ENCODE assay signal across 24 cellular contexts in the genomic region with DNA sequence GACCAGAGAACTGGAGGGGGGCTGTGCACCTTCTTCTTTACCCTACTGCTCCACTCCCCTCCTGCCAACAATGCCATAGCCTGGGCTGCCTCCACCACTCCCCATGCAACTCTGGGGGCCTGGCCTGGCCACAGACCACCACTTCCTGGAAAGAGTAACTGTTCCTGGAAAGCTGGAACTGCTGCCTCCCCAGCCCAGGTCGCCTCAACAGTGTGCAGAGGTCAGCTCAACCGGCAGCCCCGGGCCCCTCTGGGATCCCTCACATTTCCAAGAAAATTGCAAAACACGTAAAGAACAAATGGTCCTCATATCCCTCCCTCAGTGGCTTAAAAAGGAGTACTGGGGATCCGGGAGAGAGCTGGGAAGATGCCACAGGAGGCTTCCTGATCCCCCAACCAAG. TPM values are rescaled to one million over a fixed set of nuclear protein-coding genes. Genes with fewer than 3 reads are reported as not detected.
DNase-seq lines count a peak whose midpoint lies in the region; ATAC-seq, FAIRE-seq and TF ChIP-seq lines count a peak whose summit lies in the region.
"Had no signal": no experiment of that assay in that cellular context is flagged by ENCODE, and none has a peak within 500 bp of the region (broad histone marks: within the 10 kb centered on the region; RNA-seq: fewer than 3 reads in every experiment).

No MANE protein-coding gene starts in this region.

- DNase-seq in HepG2 (ENCODE audit: low spot score) (no peak), right lobe of liver (no peak), DND-41 (peak; percentile 39), UCSD-AML1 (lab: John Stamatoyannopoulos, UW; ENCODE audit: unreplicated experiment) (peak; percentile 59), aorta (no peak), GM19240 (ENCODE audit: insufficient read length, low spot score) (no peak), H9 (no peak)
- no peak for DNase-seq in activated naive CD4-positive, alpha-beta T cell treated with anti-CD3 and anti-CD28 coated beads, Interleukin-2, amount 50 U/mL, for 72 hours (ENCODE audit: low spot score in 2 of 2)
- DNase-seq: ACHN; BE2C; Calu3; CD4-positive, alpha-beta memory T cell; DMS79 treated with DMSO at 0.1 percent for 48 hours; EL; GOT3; H7; IMR-90; Karpas-422 had no signal

- no peak overlapping the region for H2AK5ac ChIP-seq in H9 (ENCODE audit: insufficient read length, low read length)

- H3K27me3 Mint-ChIP-seq in H9 (ENCODE audit: low read depth), result peaks cover 19% of the 10 kb centered on the region

- POLR2A ChIA-PET in HepG2 (lab: Yijun Ruan, JAX), result no interaction called here

- no peak overlapping the region for H2BK15ac ChIP-seq in H9 (ENCODE audit: low read depth, low read length)

- H2AFZ ChIP-seq in HepG2 (ENCODE audit: low read length) (no peak overlapping the region), DND-41 (ENCODE audit: low read depth, low read length) (no peak overlapping the region), H9 (ENCODE audit: low read length) (no peak overlapping the region)

- FAIRE-seq in HepG2 (lab: Jason Lieb, UNC), result no peak
- FAIRE-seq: A204.1, G401.6, GM12892, K562 had no signal

- no peak overlapping the region for H3T11ph ChIP-seq in H9 (ENCODE audit: low read length)

- H3K36me3 ChIP-seq in HepG2 (replicated peaks in 1 of 2; ENCODE audit: control insufficient read depth in 1 of 2, insufficient read depth in 2 of 2, low read length in 2 of 2) (no peaks in the 10 kb centered on the region), right lobe of liver (no peaks in the 10 kb centered on the region), DND-41 (ENCODE audit: insufficient read depth, low read length) (no peaks in the 10 kb centered on the region), aorta (ENCODE audit: control insufficient read depth in 1 of 2, insufficient read depth in 2 of 2, low read length in 1 of 2) (no peaks in the 10 kb centered on the region)
- H3K36me3 ChIP-seq: BE2C had no signal

- H3K23me2 ChIP-seq in H9 (ENCODE audit: insufficient read length, low read depth, low read length, poor library complexity, severe bottlenecking), result no peaks in the 10 kb centered on the region

- TF ChIP-seq POLR2A in HepG2 (IDR thresholded peaks at IDR 0.05; ENCODE audit: insufficient read depth in 1 of 2, low read depth in 2 of 2, low read length in 2 of 2) (no peak), right lobe of liver (IDR thresholded peaks at IDR 0.05) (no peak)

- intact Hi-C loops in HepG2 (cut with micrococcal nuclease; ENCODE audit: unreplicated experiment) (no loop called here), right lobe of liver (cut with DNase I) (no loop called here), aorta (cut with DNase I) (no loop called here)

- CTCF ChIA-PET in HepG2 (lab: Yijun Ruan, JAX; ENCODE audit: low intra/inter-chr PET ratio, low total read pairs), result no interaction called here

- H3K4me3 Mint-ChIP-seq in H9, result no peak overlapping the region
- H3K4me3 Mint-ChIP-seq: CD14-positive monocyte; CD4-positive, alpha-beta memory T cell had no signal

- H3K4ac ChIP-seq in H9 (ENCODE audit: low read depth, low read length), result no peak overlapping the region

- H3K9ac ChIP-seq in HepG2 (ENCODE audit: insufficient read depth, low read depth, low read length), result no peak overlapping the region
- no peak overlapping the region for H3K9ac ChIP-seq in DND-41 (ENCODE audit: low read depth, low read length)
- no peak overlapping the region for H3K9ac ChIP-seq in H9 (ENCODE audit: extremely low read depth, insufficient read length, low read length)

- no peak overlapping the region for H3K56ac ChIP-seq in H9 (ENCODE audit: insufficient read length, low read depth, low read length)

- no peak overlapping the region for H3K23ac ChIP-seq in H9 (ENCODE audit: insufficient read length, low read depth, low read length)

- TF ChIP-seq EP300 in HepG2 (IDR thresholded peaks at IDR 0.05; ENCODE audit: low read depth in 2 of 2, low read length in 2 of 2), result no peak
- TF ChIP-seq EP300 in HepG2 (CRISPR knock-in tag; IDR thresholded peaks at IDR 0.05; ENCODE audit: borderline replicate concordance), result no peak

- no peak overlapping the region for H3K14ac ChIP-seq in H9 (ENCODE audit: insufficient read depth, low read length)

- peaks cover 20% of the 10 kb centered on the region for H3K4me1 ChIP-seq in HepG2 (ENCODE audit: insufficient read depth, low read length)
- H3K4me1 ChIP-seq in right lobe of liver, result no peaks in the 10 kb centered on the region
- H3K4me1 ChIP-seq in DND-41 (ENCODE audit: insufficient read depth, low read length), result peaks cover 6% of the 10 kb centered on the region; the same call in 1 of the 2 replicates
- H3K4me1 ChIP-seq in aorta (ENCODE audit: control insufficient read depth in 1 of 2, insufficient read depth in 2 of 2, low read length in 2 of 2), result no peaks in the 10 kb centered on the region
- H3K4me1 ChIP-seq in H9 (ENCODE audit: insufficient read depth, low read length), result no peaks in the 10 kb centered on the region
- H3K4me1 ChIP-seq: BE2C had no signal

- H4K91ac ChIP-seq in H9 (ENCODE audit: insufficient read length, low read depth, low read length), result no peak overlapping the region

- no peak for TF ChIP-seq CTCF in HepG2 (CRISPR knock-in tag; IDR thresholded peaks at IDR 0.05)
- no peak for TF ChIP-seq CTCF in right lobe of liver (IDR thresholded peaks at IDR 0.05)
- no peak for TF ChIP-seq CTCF in DND-41 (IDR thresholded peaks at IDR 0.05; ENCODE audit: borderline replicate concordance, extremely low read depth, low read length, poor library complexity, severe bottlenecking)
- no peak for TF ChIP-seq CTCF in H9 (conservative IDR thresholded peaks at IDR 0.05)

- no peak overlapping the region for H3K27ac ChIP-seq in HepG2 (ENCODE audit: extremely low read length, insufficient read depth, low read length)
- H3K27ac ChIP-seq in right lobe of liver, result no peak overlapping the region
- no peak overlapping the region for H3K27ac ChIP-seq in DND-41 (ENCODE audit: low read length)
- H3K27ac ChIP-seq in aorta (ENCODE audit: low read depth in 1 of 2, low read length in 2 of 2), result no peak overlapping the region
- no peak overlapping the region for H3K27ac ChIP-seq in H9 (ENCODE audit: insufficient read length, low read depth, low read length)

- H3K27me3 ChIP-seq in HepG2 (ENCODE audit: control insufficient read depth in 1 of 2, insufficient read depth in 2 of 2, low read length in 2 of 2) (peaks cover 10 to 41% of the 10 kb centered on the region in 2 experiments; a peak in 3 of 5 replicates), right lobe of liver (no peaks in the 10 kb centered on the region), DND-41 (ENCODE audit: insufficient read depth, low read length, poor library complexity) (peaks cover 15% of the 10 kb centered on the region), aorta (ENCODE audit: control insufficient read depth in 1 of 2, insufficient read depth in 2 of 2, low read length in 1 of 2) (no peaks in the 10 kb centered on the region), H9 (ENCODE audit: insufficient read depth, low read length) (no peaks in the 10 kb centered on the region)
- H3K27me3 ChIP-seq: BE2C had no signal

- H4K20me1 ChIP-seq in HepG2 (ENCODE audit: insufficient read depth, low read length) (no peaks in the 10 kb centered on the region), DND-41 (ENCODE audit: insufficient read depth, low read length) (no peaks in the 10 kb centered on the region; the same call in 1 of the 2 replicates), H9 (ENCODE audit: control insufficient read depth, insufficient read depth, insufficient read length) (no peaks in the 10 kb centered on the region)

- no peak overlapping the region for H3K4me2 ChIP-seq in HepG2 (ENCODE audit: low read depth, low read length)
- H3K4me2 ChIP-seq in DND-41 (ENCODE audit: insufficient read depth, low read length), result no peak overlapping the region
- H3K4me2 ChIP-seq in H9 (ENCODE audit: insufficient read depth, insufficient read length, low read length), result no peak overlapping the region

- no peak overlapping the region for H4K5ac ChIP-seq in H9 (ENCODE audit: insufficient read length, low read depth, low read length)

- H2BK20ac ChIP-seq in H9 (ENCODE audit: low read depth, low read length, poor library complexity, severe bottlenecking), result no peak overlapping the region

- BruUV-seq in HepG2 (replicated peaks; lab: Mats Ljungman, UMichigan), result no TSS peak

- H4K8ac ChIP-seq in H9 (replicated peaks; ENCODE audit: insufficient read length, low read depth, low read length), result no peak overlapping the region

- H3K4me3 ChIP-seq in HepG2 (replicated peaks in 1 of 3; ENCODE audit: insufficient read depth in 1 of 3, low read depth in 2 of 3, low read length in 3 of 3) (no peak overlapping the region), right lobe of liver (no peak overlapping the region), DND-41 (ENCODE audit: low read depth in 1 of 2, low read length in 2 of 2) (no peak overlapping the region), aorta (ENCODE audit: low read length in 2 of 2) (no peak overlapping the region)
- H3K4me3 ChIP-seq: K562 had no signal

- no peak overlapping the region for H2BK5ac ChIP-seq in H9 (ENCODE audit: insufficient read length, low read length)

- H3K79me1 ChIP-seq in H9 (ENCODE audit: insufficient read depth, low read depth, low read length, poor library complexity, severe bottlenecking), result no peaks in the 10 kb centered on the region

- H3K4me1 Mint-ChIP-seq in H9, result peaks cover 3 to 4% of the 10 kb centered on the region in 2 experiments; a peak in 3 of 4 replicates

- H2BK12ac ChIP-seq in H9 (ENCODE audit: insufficient read length, low read depth, low read length), result no peak overlapping the region

- H3K9me3 Mint-ChIP-seq in H9, result peaks cover 3 to 5% of the 10 kb centered on the region in 2 experiments; a peak in 4 of 5 replicates
- peaks cover 4% of the 10 kb centered on the region in 2 donors for H3K9me3 Mint-ChIP-seq in activated naive CD4-positive, alpha-beta T cell treated with anti-CD3 and anti-CD28 coated beads, Interleukin-2, amount 50 U/mL, for 72 hours

- no peak overlapping the region for H3K27ac Mint-ChIP-seq in H9
- no peak overlapping the region for H3K27ac Mint-ChIP-seq in activated naive CD4-positive, alpha-beta T cell treated with anti-CD3 and anti-CD28 coated beads, Interleukin-2, amount 50 U/mL, for 72 hours
- H3K27ac Mint-ChIP-seq: CD4-positive, alpha-beta memory T cell had no signal

- H3K36me3 Mint-ChIP-seq in H9 (ENCODE audit: insufficient read depth in 1 of 3, low read depth in 3 of 3), result peaks cover 0 to 4% (median 0%) of the 10 kb centered on the region in 3 experiments; a peak in 3 of 7 replicates
- peaks cover 0 to 5% of the 10 kb centered on the region in 2 donors for H3K36me3 Mint-ChIP-seq in activated naive CD4-positive, alpha-beta T cell treated with anti-CD3 and anti-CD28 coated beads, Interleukin-2, amount 50 U/mL, for 72 hours
- H3K36me3 Mint-ChIP-seq: CD4-positive, alpha-beta memory T cell had no signal

- 0% methylated on average over 5 of the region's 5 CpGs for WGBS in HepG2 (ENCODE audit: low lambda C conversion rate)
- WGBS in right lobe of liver (ENCODE audit: insufficient coverage, low coverage, low lambda C conversion rate, missing lambda C conversion rate), result 25% methylated on average over 5 of the region's 5 CpGs
- 8 to 22% methylated on average over 5 of the region's 5 CpGs for WGBS in aorta, 2 donors
- WGBS in H9 (ENCODE audit: extremely low coverage, insufficient read length, low lambda C conversion rate), result no CpG with 5 or more reads among the region's 5 CpGs

- no peak for ATAC-seq in HepG2
- no peak for ATAC-seq in right lobe of liver
- ATAC-seq in DND-41 (ENCODE audit: insufficient read depth, low read depth), result peak; percentile 48
- peak; percentile 31 for ATAC-seq in aorta (ENCODE audit: low FRiP score)
- no peak for ATAC-seq in activated naive CD4-positive, alpha-beta T cell treated with anti-CD3 and anti-CD28 coated beads, Interleukin-2, amount 50 U/mL, for 72 hours
- ATAC-seq: K562 had no signal

- H3K18ac ChIP-seq in H9 (ENCODE audit: insufficient read length, low read depth, low read length), result no peak overlapping the region

- no peak for TF ChIP-seq RAD21 in HepG2 (CRISPR knock-in tag; IDR thresholded peaks at IDR 0.05)

- in situ Hi-C loops in HepG2 (cut with HindIII; ENCODE audit: extremely low pct_ligation_motif_present, low pct_unique_long_range_greater_than_20kb), result no loop called here

- H3K9me3 ChIP-seq in HepG2 (ENCODE audit: low read length) (no peaks in the 10 kb centered on the region), right lobe of liver (no peaks in the 10 kb centered on the region), DND-41 (ENCODE audit: insufficient read depth, low read length, severe bottlenecking) (no peaks in the 10 kb centered on the region), aorta (ENCODE audit: control insufficient read depth, low read length) (no peaks in the 10 kb centered on the region), H9 (ENCODE audit: control insufficient read depth, low read depth, low read length) (peaks cover 3% of the 10 kb centered on the region)
- H3K9me3 ChIP-seq: BE2C had no signal

- H3K79me2 ChIP-seq in HepG2 (ENCODE audit: insufficient read depth, low read length), result no peaks in the 10 kb centered on the region
- no peaks in the 10 kb centered on the region for H3K79me2 ChIP-seq in DND-41 (ENCODE audit: insufficient read depth, low read length)
- H3K79me2 ChIP-seq in H9 (ENCODE audit: insufficient read depth, low read length), result no peaks in the 10 kb centered on the region

- no peak overlapping the region for H2BK120ac ChIP-seq in H9 (ENCODE audit: low read depth, low read length, poor library complexity, severe bottlenecking)

RNA-seq across cellular contexts. Expression of a gene that starts 22.4 kb away (rescaled TPM):
- not detected in 2 replicates for total RNA-seq in HepG2 (2016; rRNA removed; fragmentation: Illumina TruSeq; extraction: Trizol)
- total RNA-seq in HepG2 (2016; cell fraction: cytosol; rRNA removed; fragmentation: Illumina TruSeq; extraction: Trizol; ENCODE audit: low read depth), result not detected in 2 replicates
- not detected in 2 replicates for total RNA-seq in HepG2 (2016; cell fraction: insoluble cytoplasmic fraction; rRNA removed; fragmentation: Illumina TruSeq; extraction: Trizol)
- total RNA-seq in HepG2 (2016; cell fraction: membrane; rRNA removed; fragmentation: Illumina TruSeq; extraction: Trizol), result not detected in 2 replicates
- not detected in 2 replicates for total RNA-seq in HepG2 (2016; cell fraction: nucleus; rRNA removed; fragmentation: Illumina TruSeq; extraction: Trizol)
- polyA plus RNA-seq in HepG2 (2011; rRNA removed), result not detected in 2 replicates
- polyA plus RNA-seq in HepG2 (2011; cell fraction: cytosol; rRNA removed), result not detected in 2 replicates
- polyA plus RNA-seq in HepG2 (2011; cell fraction: nucleus; rRNA removed), result not detected in 2 replicates
- not detected in 2 replicates for polyA plus RNA-seq in HepG2 (2012)
- not detected in 2 replicates for polyA plus RNA-seq in HepG2 (2016; cell fraction: cytosol; fragmentation: Illumina TruSeq; extraction: Trizol; ENCODE audit: low read depth)
- polyA plus RNA-seq in HepG2 (2016; cell fraction: insoluble cytoplasmic fraction; fragmentation: Illumina TruSeq; extraction: Trizol; ENCODE audit: low read depth), result not detected in 2 replicates
- polyA plus RNA-seq in HepG2 (2016; cell fraction: membrane; fragmentation: Illumina TruSeq; extraction: Trizol; ENCODE audit: low read depth), result not detected in 2 replicates
- polyA plus RNA-seq in HepG2 (2016; cell fraction: nucleus; fragmentation: Illumina TruSeq; extraction: Trizol; ENCODE audit: insufficient read depth, low read depth), result not detected in 2 replicates
- 0.10 and 7.2 TPM in 2 replicates for polyA minus RNA-seq in HepG2 (2011; rRNA and poly(A)+ RNA removed; ENCODE audit: low replicate concordance)
- not detected in 2 replicates for polyA minus RNA-seq in HepG2 (2011; cell fraction: cytosol; rRNA and poly(A)+ RNA removed)
- not detected in 2 replicates for polyA minus RNA-seq in HepG2 (2011; cell fraction: nucleus; rRNA and poly(A)+ RNA removed)
- total RNA-seq in right lobe of liver, result 1 to 10 TPM in 1 of 6 experiments, under 1 TPM in 1, not detected in 4; 0.39 to 6.4 TPM
- 1 to 10 TPM; 3.9 to 5.8 TPM for total RNA-seq in aorta
- polyA plus RNA-seq in aorta, result under 1 TPM; 0.05 to 0.13 TPM
- 0.20 TPM in 1 of 2 replicates, not detected in the other for total RNA-seq in H9 (2021)
- not detected for total RNA-seq in activated naive CD4-positive, alpha-beta T cell treated with anti-CD3 and anti-CD28 coated beads, Interleukin-2, amount 50 U/mL, for 72 hours
- total RNA-seq: CD4-positive, alpha-beta memory T cell; HT1080; IMR-90; K562 had no signal
- polyA plus RNA-seq: CD14-positive monocyte; CD4-positive, alpha-beta memory T cell; IMR-90; K562 had no signal

Comparison
In these comparisons a context has a peak if more than half of its experiments do, and no peak if none do; other contexts are left out.
1. ATAC-seq: peak in DND-41 (single experiment) and aorta (single experiment); none in HepG2 (single experiment), right lobe of liver (0 of 4) and activated naive CD4-positive, alpha-beta T cell treated with anti-CD3 and anti-CD28 coated beads, Interleukin-2, amount 50 U/mL, for 72 hours (0 of 2).
2. DNase-seq: peak in DND-41 (single experiment) and UCSD-AML1 (single experiment); none in HepG2 (single experiment), right lobe of liver (0 of 3), aorta (0 of 2), GM19240 (single experiment), H9 (single experiment) and activated naive CD4-positive, alpha-beta T cell treated with anti-CD3 and anti-CD28 coated beads, Interleukin-2, amount 50 U/mL, for 72 hours (0 of 2).